ENCODE assay signal across 25 cellular contexts in genomic region chr3:151101270-151101954, GRCh38. TPM values are rescaled to one million over a fixed set of nuclear protein-coding genes. Genes with fewer than 3 reads are reported as not detected.
DNase-seq lines count a peak whose midpoint lies in the region; ATAC-seq and TF ChIP-seq lines count a peak whose summit lies in the region.
"Had no signal": no experiment of that assay in that cellular context is flagged by ENCODE, and none has a peak within 500 bp of the region (broad histone marks: within the 10 kb centered on the region; RNA-seq: fewer than 3 reads in every experiment).

No MANE protein-coding gene starts in this region.

- TF ChIP-seq CTCF in WERI-Rb-1 (IDR thresholded peaks at IDR 0.05; ENCODE audit: low read depth, low read length) (no peak), nephron progenitor cell (IDR thresholded peaks at IDR 0.05) (no peak)

- H3K4me1 Mint-ChIP-seq in nephron progenitor cell (peaks cover 26% of the 10 kb centered on the region), T-cell (no peaks in the 10 kb centered on the region)
- H3K4me1 Mint-ChIP-seq: activated naive CD8-positive, alpha-beta T cell treated with anti-CD3 and anti-CD28 coated beads for 36 hours; CD8-positive, alpha-beta memory T cell had no signal

- H3K4me3 Mint-ChIP-seq in nephron progenitor cell = peak overlapping the region; percentile 62
- H3K4me3 Mint-ChIP-seq in T-cell = no peak overlapping the region
- H3K4me3 Mint-ChIP-seq: activated naive CD8-positive, alpha-beta T cell treated with anti-CD3 and anti-CD28 coated beads for 36 hours; CD8-positive, alpha-beta memory T cell had no signal

- H3K27ac Mint-ChIP-seq in nephron progenitor cell (peak overlapping the region; percentile 90), T-cell (no peak overlapping the region)
- H3K27ac Mint-ChIP-seq: activated naive CD8-positive, alpha-beta T cell treated with anti-CD3 and anti-CD28 coated beads for 36 hours; CD8-positive, alpha-beta memory T cell had no signal

- H3K27me3 Mint-ChIP-seq in nephron progenitor cell (ENCODE audit: low read depth, poor library complexity) (no peaks in the 10 kb centered on the region), T-cell (peaks cover 25 to 27% of the 10 kb centered on the region in 2 donors)

- peak overlapping the region; percentile 66 for H3K27ac ChIP-seq in WERI-Rb-1
- H3K27ac ChIP-seq: left lung, parathyroid adenoma, right atrium auricular region, SJCRH30, transverse colon had no signal

- no peak for ATAC-seq in T-cell (replicated peaks in 1 of 4)
- ATAC-seq: left lung had no signal

- CTCF ChIA-PET in HEK293T (lab: Yijun Ruan, JAX) (interaction anchor here (0.6 to 0.9 kb wide), 2 partner anchors 18 to 1204 kb away, joined by 3 read pairs; no protein-coding TSS in a partner anchor), T-cell (lab: Charles Lee) (no interaction called here)

- H3K4me3 ChIP-seq in WERI-Rb-1 (ENCODE audit: low read depth, low read length) = no peak overlapping the region
- H3K4me3 ChIP-seq: left lung, right atrium auricular region, SJCRH30, transverse colon had no signal

- no peaks in the 10 kb centered on the region for H3K9me3 ChIP-seq in WERI-Rb-1 (ENCODE audit: severe bottlenecking)
- H3K9me3 ChIP-seq: left lung, right atrium auricular region, SJCRH30, transverse colon had no signal

- peaks cover 13% of the 10 kb centered on the region for H3K9me3 Mint-ChIP-seq in nephron progenitor cell
- peaks cover 0 to 9% (median 6%) of the 10 kb centered on the region in 3 donors for H3K9me3 Mint-ChIP-seq in T-cell

- POLR2A ChIA-PET in HEK293T (lab: Yijun Ruan, JAX) = interaction anchor here (1.9 kb wide), 1 partner anchor 15 kb away, joined by 6 read pairs; the partner anchor contains the start of gene MED12L
- POLR2A ChIA-PET in T-cell (lab: Charles Lee) = interaction anchor here in 1 of 2 donors (0.6 kb wide), 1 partner anchor 699 kb away, joined by 3 read pairs; no protein-coding TSS in a partner anchor

- no peaks in the 10 kb centered on the region for H3K36me3 ChIP-seq in WERI-Rb-1
- H3K36me3 ChIP-seq: left lung, right atrium auricular region, SJCRH30, transverse colon had no signal

- peaks cover 11% of the 10 kb centered on the region for H3K27me3 ChIP-seq in WERI-Rb-1 (ENCODE audit: insufficient read depth, low read depth, severe bottlenecking)
- H3K27me3 ChIP-seq: left lung, right atrium auricular region, SJCRH30, transverse colon had no signal

- H3K36me3 Mint-ChIP-seq in nephron progenitor cell (ENCODE audit: low read depth) (peaks cover 21% of the 10 kb centered on the region), T-cell (no peaks in the 10 kb centered on the region)
- H3K36me3 Mint-ChIP-seq: activated naive CD8-positive, alpha-beta T cell treated with anti-CD3 and anti-CD28 coated beads for 36 hours had no signal

- DNase-seq in NCI-H2227 (lab: John Stamatoyannopoulos, UW; ENCODE audit: unreplicated experiment) = peak; percentile 2
- DNase-seq in NCI-H2227 treated with DMSO at 0.1 percent for 48 hours (lab: John Stamatoyannopoulos, UW) = no peak
- peak; percentile 44 for DNase-seq in HEK293T (ENCODE audit: extremely low spot score)
- peak; percentile 79 for DNase-seq in WERI-Rb-1
- peak; percentile 67 for DNase-seq in nephron progenitor cell
- DNase-seq in effector CD8-positive, alpha-beta T cell (lab: John Stamatoyannopoulos, UW) = no peak
- DNase-seq in COR-L47 (lab: John Stamatoyannopoulos, UW) = no peak
- no peak for DNase-seq in T-cell
- DNase-seq: activated effector memory CD4-positive, alpha-beta T cell treated with Interleukin-2 at 50 U/mL for 16 hours; activated naive CD8-positive, alpha-beta T cell treated with anti-CD3 and anti-CD28 coated beads for 36 hours; activated T-cell treated with anti-CD3 and anti-CD28 coated beads for 4 hours; AML-193; aorta; CD8-positive, alpha-beta memory T cell; dermis blood vessel endothelial cell; DMS79 treated with DMSO at 0.1 percent for 48 hours; left lung; NCI-H1092; NCI-H187 treated with DMSO at 0.1 percent for 48 hours; NCI-H69; SJCRH30; stimulated activated CD4-positive, alpha-beta T cell treated with anti-CD3 and anti-CD28 coated beads, Interleukin-2, amount 100 ng/mL, for 48 hours; transverse colon had no signal

TF ChIP-seq in HEK293T, 16 proteins besides CTCF, POLR2A, EP300 and RAD21:
- TF ChIP-seq SP1 (IDR thresholded peaks at IDR 0.05) = no peak
- TF ChIP-seq TARDBP (IDR thresholded peaks at IDR 0.05) = no peak
- TF ChIP-seq, protein P1, sequence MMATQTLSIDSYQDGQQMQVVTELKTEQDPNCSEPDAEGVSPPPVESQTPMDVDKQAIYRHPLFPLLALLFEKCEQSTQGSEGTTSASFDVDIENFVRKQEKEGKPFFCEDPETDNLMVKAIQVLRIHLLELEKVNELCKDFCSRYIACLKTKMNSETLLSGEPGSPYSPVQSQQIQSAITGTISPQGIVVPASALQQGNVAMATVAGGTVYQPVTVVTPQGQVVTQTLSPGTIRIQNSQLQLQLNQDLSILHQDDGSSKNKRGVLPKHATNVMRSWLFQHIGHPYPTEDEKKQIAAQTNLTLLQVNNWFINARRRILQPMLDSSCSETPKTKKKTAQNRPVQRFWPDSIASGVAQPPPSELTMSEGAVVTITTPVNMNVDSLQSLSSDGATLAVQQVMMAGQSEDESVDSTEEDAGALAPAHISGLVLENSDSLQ (IDR thresholded peaks at IDR 0.05) = peak; percentile 71
- TF ChIP-seq SUZ12 (IDR thresholded peaks at IDR 0.05) = no peak
- TF ChIP-seq CTBP1 (IDR thresholded peaks at IDR 0.05; ENCODE audit: borderline replicate concordance) = no peak
- no peak for TF ChIP-seq LEF1 (IDR thresholded peaks at IDR 0.05; ENCODE audit: borderline replicate concordance)
- TF ChIP-seq ELF4 (IDR thresholded peaks at IDR 0.05) = no peak

RNA-seq across cellular contexts. Expression of gene MED12L, which starts 15.9 kb away (rescaled TPM):
- total RNA-seq in T-cell = 1 to 10 TPM in 2 of 5 donors, under 1 TPM in 3; 0.55 to 2.1 (median 0.66) TPM
- total RNA-seq: SJCRH30 had no signal

Comparison
In these comparisons a context has a peak if more than half of its experiments do, and no peak if none do; other contexts are left out.
1. DNase-seq: peak in NCI-H2227 (single experiment), HEK293T (single experiment), WERI-Rb-1 (single experiment) and nephron progenitor cell (single experiment); none in NCI-H2227 treated with DMSO at 0.1 percent for 48 hours (single experiment), effector CD8-positive, alpha-beta T cell (single experiment), COR-L47 (single experiment) and T-cell (0 of 34).